In genomic region chr9:105007143-105007542, GRCh38 we compare ENCODE assay signal across 8 cellular contexts.
DNase-seq lines count a peak whose midpoint lies in the region; ATAC-seq, FAIRE-seq and TF ChIP-seq lines count a peak whose summit lies in the region.

No MANE protein-coding gene starts in this region.

- CTCF ChIA-PET in K562 (lab: Yijun Ruan, JAX; ENCODE audit: low intra/inter-chr PET ratio): no interaction called here

- no peak overlapping the region for H3K27ac ChIP-seq in K562 (ENCODE audit: extremely low read depth, low read depth, low read length)
- H3K27ac ChIP-seq in lung (ENCODE audit: low read depth in 1 of 2, low read length in 1 of 2): no peak overlapping the region

- ATAC-seq in K562 (no peak), lung (ENCODE audit: insufficient read depth, low FRiP score) (peak; percentile 85), GM19397 (IDR thresholded peaks at IDR 0.05; ENCODE audit: unreplicated experiment) (no peak)

- DNase-seq in ACHN (peak; percentile 25), KBM-7 (peak; percentile 84), K562 (ENCODE audit: extremely low read depth in 1 of 4, low spot score in 3 of 4) (no peak), lung (ENCODE audit: low spot score) (peak; percentile 36), DMS53 treated with DMSO at 0.1 percent for 48 hours (lab: John Stamatoyannopoulos, UW; ENCODE audit: unreplicated experiment) (no peak), DMS 273 treated with DMSO at 0.1 percent for 48 hours (lab: John Stamatoyannopoulos, UW) (no peak), DMS153 treated with DMSO at 0.1 percent for 48 hours (lab: John Stamatoyannopoulos, UW; ENCODE audit: unreplicated experiment) (no peak)

- 0% methylated on average over 2 of the region's 2 CpGs for WGBS in K562 (ENCODE audit: insufficient coverage, low coverage, missing lambda C conversion rate)
- 25 to 26% methylated on average over 2 of the region's 2 CpGs for WGBS in lung, 2 donors

- TF ChIP-seq CTCF in K562 (IDR thresholded peaks at IDR 0.05 in 2 of 3, conservative IDR thresholded peaks at IDR 0.05 in 1 of 3; ENCODE audit: insufficient read depth in 2 of 3, low read depth in 1 of 3, low read length in 3 of 3) (no peak), lung (IDR thresholded peaks at IDR 0.05; ENCODE audit: control extremely low read depth, extremely low read depth) (no peak)

- in situ Hi-C loops in ACHN (cut with HindIII; ENCODE audit: low pct_ligation_motif_present, low pct_unique_long_range_greater_than_20kb, low sequenced_read_pairs): no loop called here
- in situ Hi-C loops in KBM-7 (cut with MboI; ENCODE audit: low pct_unique_long_range_greater_than_20kb, low sequenced_read_pairs): no loop called here
- in situ Hi-C loops in K562 (cut with MboI): no loop called here

- no peak overlapping the region for H3K4me2 ChIP-seq in K562 (ENCODE audit: insufficient read depth, low read length)

- H3K4me3 ChIP-seq in K562 (no peak overlapping the region), lung (no peak overlapping the region)

- H3K4me1 ChIP-seq in K562 (replicated peaks in 1 of 2; ENCODE audit: control insufficient read depth in 2 of 2, insufficient read depth in 2 of 2, low read length in 2 of 2) (no peaks in the 10 kb centered on the region), lung (ENCODE audit: control insufficient read depth in 2 of 2, insufficient read depth in 2 of 2, low read length in 2 of 2) (peaks cover 0 to 2% of the 10 kb centered on the region in 2 donors)

- H2AFZ ChIP-seq in K562 (ENCODE audit: low read depth, low read length): no peak overlapping the region

- no peaks in the 10 kb centered on the region for H3K9me3 ChIP-seq in K562 (replicated peaks; ENCODE audit: control insufficient read depth, insufficient read depth, low read depth, low read length)
- no peaks in the 10 kb centered on the region for H3K9me3 ChIP-seq in lung (ENCODE audit: control insufficient read depth in 2 of 2, insufficient read depth in 1 of 2, low read length in 1 of 2)

- no peaks in the 10 kb centered on the region; the same call in 1 of the 2 replicates for H4K20me1 ChIP-seq in K562 (replicated peaks; ENCODE audit: control insufficient read depth, insufficient read depth, low read length)

- no peak for FAIRE-seq in K562 (lab: Jason Lieb, UNC)

- no peak for TF ChIP-seq EP300 in K562 (IDR thresholded peaks at IDR 0.05; ENCODE audit: low read length)

- intact Hi-C loops in K562 (cut with micrococcal nuclease): no loop called here

- H3K9ac ChIP-seq in K562 (ENCODE audit: insufficient read depth in 1 of 2, low read depth in 2 of 2, low read length in 2 of 2): no peak overlapping the region

- H3K79me2 ChIP-seq in K562 (ENCODE audit: control insufficient read depth, insufficient read depth, low read length): no peaks in the 10 kb centered on the region

- H3K36me3 ChIP-seq in K562 (ENCODE audit: control insufficient read depth, insufficient read depth, low read length) (no peaks in the 10 kb centered on the region), lung (ENCODE audit: control insufficient read depth in 2 of 2, insufficient read depth in 2 of 2, low read length in 2 of 2) (no peaks in the 10 kb centered on the region)

- H3K9me1 ChIP-seq in K562 (ENCODE audit: control insufficient read depth, insufficient read depth, low read length): no peaks in the 10 kb centered on the region

- BruUV-seq in K562 (replicated peaks; lab: Mats Ljungman, UMichigan): no TSS peak

- TF ChIP-seq RAD21 in K562 (CRISPR knock-in tag; conservative IDR thresholded peaks at IDR 0.05 in 1 of 2, IDR thresholded peaks at IDR 0.05 in 1 of 2): no peak

- POLR2A ChIA-PET in K562 (lab: Yijun Ruan, JAX): interaction anchor here (0.9 kb wide), 1 partner anchor 9 kb away, joined by 3 read pairs; no protein-coding TSS in a partner anchor

- no peaks in the 10 kb centered on the region for H3K27me3 ChIP-seq in K562 (ENCODE audit: control insufficient read depth in 2 of 2, insufficient read depth in 2 of 2, low read length in 2 of 2)
- no peaks in the 10 kb centered on the region for H3K27me3 ChIP-seq in lung (ENCODE audit: control insufficient read depth, insufficient read depth)

- TF ChIP-seq POLR2A in K562 (conservative IDR thresholded peaks at IDR 0.05): no peak

TF ChIP-seq in K562, 482 proteins besides CTCF, POLR2A, EP300 and RAD21:
- peak; percentile 21; the same call in 1 of the 2 replicates for TF ChIP-seq CEBPG (CRISPR knock-in tag; IDR thresholded peaks at IDR 0.05)
- TF ChIP-seq CEBPG (tag; conservative IDR thresholded peaks at IDR 0.05 in 1 of 2, IDR thresholded peaks at IDR 0.05 in 1 of 2): peak; percentile 19 to 78; a peak in 2 of 4 replicates
- no peak for TF ChIP-seq PCBP2 (IDR thresholded peaks at IDR 0.05; ENCODE audit: low read depth, low read length, poor library complexity, severe bottlenecking)

Comparison
In these comparisons a context has a peak if more than half of its experiments do, and no peak if none do; other contexts are left out.
1. DNase-seq: peak in ACHN (single experiment), KBM-7 (single experiment) and lung (single experiment); none in K562 (0 of 4), DMS53 treated with DMSO at 0.1 percent for 48 hours (single experiment), DMS 273 treated with DMSO at 0.1 percent for 48 hours (single experiment) and DMS153 treated with DMSO at 0.1 percent for 48 hours (single experiment).